In the genomic region with DNA sequence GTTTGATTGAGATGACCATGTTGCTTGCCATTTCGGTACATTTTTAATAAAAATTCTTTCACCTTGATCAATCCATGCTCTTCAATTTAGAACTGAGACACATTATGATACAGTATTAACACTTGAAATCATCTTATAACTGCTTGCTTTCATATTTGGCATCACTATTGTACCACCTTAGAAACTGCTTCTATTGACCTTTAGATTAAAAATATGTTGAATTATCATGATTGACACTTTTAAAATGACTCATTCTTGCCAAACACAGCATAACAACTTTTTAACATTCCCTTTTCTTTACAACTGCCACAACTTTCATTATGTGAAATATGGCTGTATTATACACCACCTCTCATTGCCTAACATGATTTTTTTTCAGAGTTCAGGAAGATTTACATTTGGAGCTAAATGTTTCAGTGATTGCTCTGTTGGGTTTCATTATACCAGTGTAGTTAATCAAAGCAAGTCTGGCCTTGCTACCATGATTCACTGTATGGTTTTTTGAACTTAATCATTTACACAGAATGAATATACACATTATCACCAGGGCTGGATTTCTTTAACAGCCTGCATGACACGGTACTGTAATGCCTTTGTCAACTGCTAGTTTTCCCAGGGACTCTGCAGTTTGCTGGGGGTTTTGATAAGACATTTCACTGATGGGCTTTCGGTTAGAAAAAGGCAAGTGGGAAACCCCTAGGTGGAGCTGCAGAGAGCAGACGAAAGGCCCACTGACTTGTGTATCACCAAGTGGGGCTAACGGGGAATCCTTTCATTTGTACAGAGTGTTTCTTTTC, we compare ENCODE assay signal across 10 cellular contexts.
DNase-seq lines count a peak whose midpoint lies in the region; ATAC-seq and TF ChIP-seq lines count a peak whose summit lies in the region.
"Had no signal": no experiment of that assay in that cellular context is flagged by ENCODE, and none has a peak within 500 bp of the region (broad histone marks: within the 10 kb centered on the region; RNA-seq: fewer than 3 reads in every experiment).

No MANE protein-coding gene starts in this region.

- H3K27me3 Mint-ChIP-seq in memory B cell = no peaks in the 10 kb centered on the region

- TF ChIP-seq CTCF in GM10248 (IDR thresholded peaks at IDR 0.05; ENCODE audit: control extremely low read depth, extremely low read depth, low read depth, missing control alignments) = peak; percentile 22
- TF ChIP-seq CTCF in astrocyte of the cerebellum (IDR thresholded peaks at IDR 0.05; ENCODE audit: low read depth, low read length, missing control alignments) = peak; percentile 64

- no peak overlapping the region for H3K4me3 ChIP-seq in astrocyte of the cerebellum (ENCODE audit: low read depth, low read length)
- H3K4me3 ChIP-seq: skin epidermis had no signal

- H3K4me3 Mint-ChIP-seq in memory B cell = no peak overlapping the region
- H3K4me3 Mint-ChIP-seq: T-helper 1 cell treated with Interleukin-12 subunit alpha and Interleukin-12 subunit beta and Interleukin-4 antibody, amounts not matched to agents 30 μg/mL and 1 μg/mL, for 36 hours had no signal

- ATAC-seq in GM21619 (IDR thresholded peaks at IDR 0.05; ENCODE audit: unreplicated experiment) (peak; percentile 69), memory B cell (ENCODE audit: low read depth) (peak; percentile 58), HG03039 (IDR thresholded peaks at IDR 0.05; ENCODE audit: unreplicated experiment) (no peak)

- in situ Hi-C loops in astrocyte of the cerebellum (cut with HindIII; ENCODE audit: low sequenced_read_pairs) = no loop called here

- no peak overlapping the region for H3K27ac Mint-ChIP-seq in memory B cell
- H3K27ac Mint-ChIP-seq: T-helper 1 cell treated with Interleukin-12 subunit alpha and Interleukin-12 subunit beta and Interleukin-4 antibody, amounts not matched to agents 30 μg/mL and 1 μg/mL, for 36 hours had no signal

- no peaks in the 10 kb centered on the region for H3K9me3 Mint-ChIP-seq in memory B cell
- H3K9me3 Mint-ChIP-seq: T-helper 1 cell treated with Interleukin-12 subunit alpha and Interleukin-12 subunit beta and Interleukin-4 antibody, amounts not matched to agents 30 μg/mL and 1 μg/mL, for 36 hours had no signal

- H3K36me3 Mint-ChIP-seq in memory B cell = no peaks in the 10 kb centered on the region

- POLR2A ChIA-PET in GM10248 (lab: Yijun Ruan, JAX) = no interaction called here

- CTCF ChIA-PET in GM10248 (lab: Yijun Ruan, JAX) = interaction anchor here (1.5 to 1.7 kb wide), 2 partner anchors 9 to 477 kb away, joined by 5 to 6 read pairs; no protein-coding TSS in a partner anchor

- peaks cover 3% of the 10 kb centered on the region for H3K4me1 Mint-ChIP-seq in memory B cell

- DNase-seq in GM10248 (ENCODE audit: extremely low spot score) (peak; percentile 12), NCI-H2227 treated with DMSO at 0.1 percent for 48 hours (lab: John Stamatoyannopoulos, UW) (peak; percentile 9), astrocyte of the cerebellum (ENCODE audit: low read depth) (no peak), memory B cell (ENCODE audit: low spot score in 2 of 2) (no peak), NCI-H510A (lab: John Stamatoyannopoulos, UW) (no peak), NCI-H510A treated with DMSO at 0.1 percent for 48 hours (lab: John Stamatoyannopoulos, UW) (no peak)

Comparison
In these comparisons a context has a peak if more than half of its experiments do, and no peak if none do; other contexts are left out.
1. DNase-seq: peak in GM10248 (single experiment) and NCI-H2227 treated with DMSO at 0.1 percent for 48 hours (single experiment); none in astrocyte of the cerebellum (single experiment), memory B cell (0 of 2), NCI-H510A (single experiment) and NCI-H510A treated with DMSO at 0.1 percent for 48 hours (single experiment).